Comparison of ENCODE assay signal across 1 cellular context in the genomic region with DNA sequence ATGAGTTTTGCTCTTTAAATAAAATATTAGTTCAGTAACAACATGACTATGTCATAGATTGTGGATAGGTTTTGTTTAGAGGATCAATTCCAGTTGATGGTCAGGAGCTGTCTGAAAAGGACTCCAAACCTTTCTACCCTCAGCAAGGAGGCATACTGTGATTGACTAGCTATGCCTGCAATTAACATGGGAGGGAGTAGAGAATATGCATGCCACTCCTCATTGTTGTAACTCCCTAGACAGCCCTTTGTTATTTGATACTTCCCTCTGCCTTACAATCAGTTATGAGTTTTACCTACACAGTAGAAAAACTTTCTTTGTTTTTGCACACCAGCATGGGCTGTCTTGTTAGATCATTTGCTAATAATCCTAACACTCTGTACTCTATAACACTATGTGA.
TF ChIP-seq lines count a peak whose summit lies in the region.

No MANE protein-coding gene starts in this region.

TF ChIP-seq in GM23338, 12 proteins besides CTCF, POLR2A, EP300 and RAD21 (continued from another document):
- TF ChIP-seq STAT1 (IDR thresholded peaks at IDR 0.05; ENCODE audit: unreplicated experiment) (no peak), EZH2 (IDR thresholded peaks at IDR 0.05; ENCODE audit: low read depth, unreplicated experiment) (no peak)
